In the genomic region with DNA sequence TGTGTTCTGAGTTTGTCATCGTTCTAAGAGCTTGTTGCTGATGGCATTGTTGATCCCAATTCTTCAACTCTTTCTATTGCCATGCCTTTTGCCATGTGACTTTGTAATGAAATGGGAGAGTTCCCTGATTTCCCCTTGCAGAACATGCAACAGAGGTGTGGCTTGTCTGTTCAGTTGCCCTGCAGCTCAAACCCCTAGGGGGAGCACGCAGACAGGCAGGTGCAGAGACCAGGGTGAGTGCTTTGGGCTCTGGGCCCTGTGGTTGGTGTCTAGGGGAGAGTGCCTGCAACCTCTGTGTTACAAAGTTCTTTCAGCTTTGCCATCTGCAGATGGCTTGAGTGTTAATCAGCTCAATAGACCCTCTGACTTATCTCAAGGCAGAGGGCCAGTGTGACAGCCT, we compare ENCODE assay signal across 9 cellular contexts.
DNase-seq lines count a peak whose midpoint lies in the region; ATAC-seq and TF ChIP-seq lines count a peak whose summit lies in the region.
"Had no signal": no experiment of that assay in that cellular context is flagged by ENCODE, and none has a peak within 500 bp of the region (broad histone marks: within the 10 kb centered on the region; RNA-seq: fewer than 3 reads in every experiment).

No MANE protein-coding gene starts in this region.

- peak; percentile 90 for ATAC-seq in GM21723 (IDR thresholded peaks at IDR 0.05; ENCODE audit: unreplicated experiment)
- no peak for ATAC-seq in Panc1
- peak; percentile 73 for ATAC-seq in left colon
- ATAC-seq in natural killer cell treated with Interleukin-12 subunit alpha and Interleukin-12 subunit beta and Interleukin-15 and Interleukin-18, amount 100 ng/mL, for 72 hours = no peak

- H3K4me3 Mint-ChIP-seq in natural killer cell treated with Interleukin-12 subunit alpha and Interleukin-12 subunit beta and Interleukin-15 and Interleukin-18, amount 100 ng/mL, for 72 hours = no peak overlapping the region

- H3K4me1 ChIP-seq in Panc1 (ENCODE audit: control insufficient read depth, insufficient read depth, low read length) = no peaks in the 10 kb centered on the region
- H3K4me1 ChIP-seq: HAP-1 had no signal

- H3K36me3 Mint-ChIP-seq in natural killer cell treated with Interleukin-12 subunit alpha and Interleukin-12 subunit beta and Interleukin-15 and Interleukin-18, amount 100 ng/mL, for 72 hours = no peaks in the 10 kb centered on the region

- no peaks in the 10 kb centered on the region for H3K9me3 Mint-ChIP-seq in natural killer cell treated with Interleukin-12 subunit alpha and Interleukin-12 subunit beta and Interleukin-15 and Interleukin-18, amount 100 ng/mL, for 72 hours

- no peaks in the 10 kb centered on the region for H3K4me1 Mint-ChIP-seq in natural killer cell treated with Interleukin-12 subunit alpha and Interleukin-12 subunit beta and Interleukin-15 and Interleukin-18, amount 100 ng/mL, for 72 hours (ENCODE audit: low read depth in 2 of 2)

- no peak overlapping the region for H3K4me3 ChIP-seq in Panc1 (ENCODE audit: low read depth in 2 of 2, low read length in 2 of 2)
- H3K4me3 ChIP-seq: HAP-1 had no signal

- no peak overlapping the region for H3K27ac Mint-ChIP-seq in natural killer cell treated with Interleukin-12 subunit alpha and Interleukin-12 subunit beta and Interleukin-15 and Interleukin-18, amount 100 ng/mL, for 72 hours

- no TSS peak for BruUV-seq in Panc1 (replicated peaks; lab: Mats Ljungman, UMichigan)

- peak; percentile 2 for DNase-seq in Panc1 (ENCODE audit: low read depth, low spot score)
- peak in 1 of 2 donors; percentile 50 for DNase-seq in left colon
- DNase-seq in AG08395 (ENCODE audit: low spot score) = no peak
- no peak for DNase-seq in Ammon's horn (ENCODE audit: low spot score)
- DNase-seq in natural killer cell treated with Interleukin-12 subunit alpha and Interleukin-12 subunit beta and Interleukin-15 and Interleukin-18, amount 100 ng/mL, for 72 hours (ENCODE audit: low spot score) = no peak
- DNase-seq in RKO (ENCODE audit: low spot score) = no peak

- TF ChIP-seq CTCF in GM12873 (IDR thresholded peaks at IDR 0.05; ENCODE audit: insufficient read depth, low read depth, low read length, missing control alignments) = peak; percentile 69
- peak; percentile 20 for TF ChIP-seq CTCF in Panc1 (IDR thresholded peaks at IDR 0.05)

- CTCF ChIA-PET in Panc1 (lab: Charles Lee) = no interaction called here

- no peaks in the 10 kb centered on the region for H3K9me3 ChIP-seq in Panc1 (ENCODE audit: control insufficient read depth, insufficient read depth, low read depth, low read length)
- H3K9me3 ChIP-seq: HAP-1 had no signal

- POLR2A ChIA-PET in Panc1 (lab: Charles Lee) = no interaction called here

- no peaks in the 10 kb centered on the region for H3K27me3 ChIP-seq in Panc1 (ENCODE audit: control insufficient read depth, insufficient read depth, low read length)

- H3K27me3 Mint-ChIP-seq in natural killer cell treated with Interleukin-12 subunit alpha and Interleukin-12 subunit beta and Interleukin-15 and Interleukin-18, amount 100 ng/mL, for 72 hours = peaks cover 0 to 10% of the 10 kb centered on the region in 2 donors

- no peaks in the 10 kb centered on the region for H3K36me3 ChIP-seq in Panc1 (ENCODE audit: control insufficient read depth, insufficient read depth, low read length)
- H3K36me3 ChIP-seq: HAP-1 had no signal

- intact Hi-C loops in Panc1 (cut with micrococcal nuclease; ENCODE audit: unreplicated experiment) (no loop called here), left colon (cut with DNase I, micrococcal nuclease) (no loop called here)

- no peak overlapping the region for H3K27ac ChIP-seq in Panc1 (ENCODE audit: low read length)

- in situ Hi-C loops in Panc1 (cut with HindIII; ENCODE audit: low pct_unique_long_range_greater_than_20kb, low sequenced_read_pairs) = no loop called here

Comparison
In these comparisons a context has a peak if more than half of its experiments do, and no peak if none do; other contexts are left out.
1. ATAC-seq: peak in GM21723 (single experiment) and left colon (single experiment); none in Panc1 (single experiment) and natural killer cell treated with Interleukin-12 subunit alpha and Interleukin-12 subunit beta and Interleukin-15 and Interleukin-18, amount 100 ng/mL, for 72 hours (0 of 2).